ENCODE assay signal across 16 cellular contexts in the genomic region with DNA sequence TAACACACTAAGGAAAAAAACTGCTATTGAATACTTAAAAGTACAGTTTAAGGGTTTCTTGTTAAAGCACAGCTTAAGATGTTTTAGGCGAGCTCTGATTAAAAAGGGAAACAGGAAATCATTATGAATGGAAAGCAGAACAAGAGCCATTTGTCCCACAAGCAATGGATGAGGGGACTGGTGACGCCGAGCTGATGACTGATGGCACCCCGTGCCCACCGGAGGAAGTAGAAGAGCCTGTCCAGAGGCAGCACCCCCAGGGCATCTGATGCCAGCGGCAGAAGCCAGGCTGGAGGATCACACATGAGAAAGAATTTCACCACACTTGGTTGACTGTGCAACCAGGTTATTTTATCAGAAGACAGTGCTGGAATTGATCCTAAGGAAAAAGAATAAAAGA. TPM values are rescaled to one million over a fixed set of nuclear protein-coding genes. Genes with fewer than 3 reads are reported as not detected.
A peak's percentile ranks its signal among the peaks of the same experiment; 100 is the strongest.
DNase-seq lines count a peak whose midpoint lies in the region; ATAC-seq and TF ChIP-seq lines count a peak whose summit lies in the region.
"Had no signal": no experiment of that assay in that cellular context is flagged by ENCODE, and none has a peak within 500 bp of the region (broad histone marks: within the 10 kb centered on the region; RNA-seq: fewer than 3 reads in every experiment).

No MANE protein-coding gene starts in this region.

- POLR2A ChIA-PET in activated CD8-positive, alpha-beta T cell treated with anti-CD3 and anti-CD28 coated beads, Interleukin-2, amount 10 ng/mL, durations not matched to agents 7 days and 5 days (lab: Charles Lee): interaction anchor here (1.1 to 9.8 kb wide), 2 partner anchors 15 to 77 kb away, joined by 3 to 106 read pairs; partner anchors contain the start of gene INSIG1

- peaks cover 50% of the 10 kb centered on the region for H3K4me1 Mint-ChIP-seq in activated CD8-positive, alpha-beta T cell treated with anti-CD3 and anti-CD28 coated beads, Interleukin-2, amount 10 ng/mL, durations not matched to agents 7 days and 5 days (ENCODE audit: low read depth)

- no peaks in the 10 kb centered on the region for H3K36me3 Mint-ChIP-seq in activated CD8-positive, alpha-beta T cell treated with anti-CD3 and anti-CD28 coated beads, Interleukin-2, amount 10 ng/mL, durations not matched to agents 7 days and 5 days (ENCODE audit: low read depth)

- no peak overlapping the region for H3K27ac ChIP-seq in Peyer's patch
- no peak overlapping the region for H3K27ac ChIP-seq in tibial artery

- TF ChIP-seq CTCF in Peyer's patch (IDR thresholded peaks at IDR 0.05) (no peak), tibial artery (IDR thresholded peaks at IDR 0.05) (no peak)

- DNase-seq in cardiac septum (ENCODE audit: low spot score) (peak; percentile 75), left ventricle myocardium superior (no peak), Peyer's patch (peak; percentile 27 to 49 (median 34)), germinal center (ENCODE audit: low spot score) (peak; percentile 51), tibial artery (peak; percentile 45 to 75)
- DNase-seq in central memory CD4-positive, alpha-beta T cell: no peak
- DNase-seq in activated CD8-positive, alpha-beta T cell treated with anti-CD3 and anti-CD28 coated beads, Interleukin-2, amount 10 ng/mL, durations not matched to agents 7 days and 5 days: no peak
- DNase-seq: amniotic stem cell, DMS153, glutamatergic neuron, H9, KG1, kidney, NCI-H2029 treated with DMSO at 0.1 percent for 48 hours had no signal

- H3K4me1 ChIP-seq in Peyer's patch: no peaks in the 10 kb centered on the region
- H3K4me1 ChIP-seq in tibial artery: no peaks in the 10 kb centered on the region

- H3K4me3 ChIP-seq in Peyer's patch: no peak overlapping the region
- H3K4me3 ChIP-seq in tibial artery: no peak overlapping the region

- intact Hi-C loops in cardiac septum (cut with DNase I) (no loop called here), left ventricle myocardium superior (cut with micrococcal nuclease) (no loop called here), tibial artery (cut with DNase I; ENCODE audit: low total_unique reads) (no loop called here)

- peaks cover 21% of the 10 kb centered on the region for H3K27me3 Mint-ChIP-seq in activated CD8-positive, alpha-beta T cell treated with anti-CD3 and anti-CD28 coated beads, Interleukin-2, amount 10 ng/mL, durations not matched to agents 7 days and 5 days (ENCODE audit: low read depth)

- TF ChIP-seq POLR2A in Peyer's patch (IDR thresholded peaks at IDR 0.05): no peak

- no peak for ATAC-seq in left ventricle myocardium superior
- no peak for ATAC-seq in HG02970 (IDR thresholded peaks at IDR 0.05; ENCODE audit: low FRiP score, unreplicated experiment)
- ATAC-seq in activated CD8-positive, alpha-beta T cell treated with anti-CD3 and anti-CD28 coated beads, Interleukin-2, amount 10 ng/mL, durations not matched to agents 7 days and 5 days: no peak

- H3K36me3 ChIP-seq in Peyer's patch: no peaks in the 10 kb centered on the region
- no peaks in the 10 kb centered on the region for H3K36me3 ChIP-seq in tibial artery

- H3K27me3 ChIP-seq in Peyer's patch (no peaks in the 10 kb centered on the region), tibial artery (peaks cover 0 to 20% of the 10 kb centered on the region in 2 donors)

- CTCF ChIA-PET in activated CD8-positive, alpha-beta T cell treated with anti-CD3 and anti-CD28 coated beads, Interleukin-2, amount 10 ng/mL, durations not matched to agents 7 days and 5 days (lab: Charles Lee): interaction anchor here (0.8 to 1.3 kb wide), 2 partner anchors 16 to 62 kb away, joined by 3 to 5 read pairs; no protein-coding TSS in a partner anchor

- no peak overlapping the region for H3K27ac Mint-ChIP-seq in activated CD8-positive, alpha-beta T cell treated with anti-CD3 and anti-CD28 coated beads, Interleukin-2, amount 10 ng/mL, durations not matched to agents 7 days and 5 days
- H3K27ac Mint-ChIP-seq: progenitor cell of endocrine pancreas had no signal

- H3K9me3 ChIP-seq in Peyer's patch (no peaks in the 10 kb centered on the region), tibial artery (no peaks in the 10 kb centered on the region)

- no peak overlapping the region for H3K4me3 Mint-ChIP-seq in activated CD8-positive, alpha-beta T cell treated with anti-CD3 and anti-CD28 coated beads, Interleukin-2, amount 10 ng/mL, durations not matched to agents 7 days and 5 days
- H3K4me3 Mint-ChIP-seq: H9 had no signal

- H3K9me3 Mint-ChIP-seq in activated CD8-positive, alpha-beta T cell treated with anti-CD3 and anti-CD28 coated beads, Interleukin-2, amount 10 ng/mL, durations not matched to agents 7 days and 5 days (ENCODE audit: insufficient read depth): no peaks in the 10 kb centered on the region
- H3K9me3 Mint-ChIP-seq: H9 had no signal

RNA-seq across cellular contexts. Expression of gene INSIG1, which starts 15.0 kb away (rescaled TPM):
- 15.2 TPM for total RNA-seq in cardiac septum
- total RNA-seq in left ventricle myocardium superior: 8.7 TPM
- total RNA-seq in Peyer's patch: 100 to 1,000 TPM in 2 of 4 donors, 10 to 100 TPM in 2; 36.3 to 147 (median 100) TPM
- total RNA-seq in activated CD8-positive, alpha-beta T cell treated with anti-CD3 and anti-CD28 coated beads, Interleukin-2, amount 10 ng/mL, durations not matched to agents 7 days and 5 days: 10 to 100 TPM; 83.9 to 89.1 TPM

Comparison
In these comparisons a context has a peak if more than half of its experiments do, and no peak if none do; other contexts are left out.
1. DNase-seq: peak in cardiac septum (single experiment), Peyer's patch (3 of 3), germinal center (single experiment) and tibial artery (2 of 2); none in left ventricle myocardium superior (single experiment), central memory CD4-positive, alpha-beta T cell (single experiment) and activated CD8-positive, alpha-beta T cell treated with anti-CD3 and anti-CD28 coated beads, Interleukin-2, amount 10 ng/mL, durations not matched to agents 7 days and 5 days (single experiment).